In the genomic region with DNA sequence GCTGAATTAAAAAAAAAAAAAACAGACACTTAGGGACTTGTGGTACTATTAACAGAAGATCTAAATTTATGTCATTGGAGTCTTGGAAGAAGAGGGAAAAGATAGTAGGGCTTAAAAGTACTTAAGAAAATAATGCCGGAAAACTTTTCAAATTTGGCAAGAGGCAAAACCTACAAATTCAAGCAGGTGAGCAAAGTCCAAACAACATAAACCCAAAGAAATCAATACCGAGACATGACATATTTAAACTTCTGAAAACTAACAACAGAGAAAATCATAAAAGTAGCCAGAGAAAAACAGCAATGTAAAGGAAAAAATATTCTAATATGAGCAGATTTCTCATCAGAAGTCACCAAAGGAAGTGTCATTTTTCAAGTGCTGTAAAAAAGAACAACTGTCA, we compare ENCODE assay signal across 10 cellular contexts.
"Had no signal": no experiment of that assay in that cellular context is flagged by ENCODE, and none has a peak within 500 bp of the region (broad histone marks: within the 10 kb centered on the region; RNA-seq: fewer than 3 reads in every experiment).

No MANE protein-coding gene starts in this region.

- H3K4me3 ChIP-seq: GM23248, HAP-1 had no signal

- H3K9me3 ChIP-seq: HAP-1 had no signal

- DNase-seq: GM23248, GOT3, H7, H9, HCEC 1CT, HFFc6 had no signal

- H3K4me3 Mint-ChIP-seq: H9, HFFc6 had no signal

- H3K9me3 Mint-ChIP-seq: H9, HFFc6 had no signal

- FAIRE-seq: H1, H54 had no signal

- ATAC-seq: HCT116 had no signal

- H3K9ac ChIP-seq: GM23248 had no signal

- H2AFZ ChIP-seq: GM23248 had no signal

- H3K36me3 ChIP-seq: HAP-1 had no signal

- H3K27ac ChIP-seq: GM23248 had no signal

- H3K27ac Mint-ChIP-seq: HFFc6 had no signal
